37 cellular contexts compared by ENCODE assay signal in the genomic region with DNA sequence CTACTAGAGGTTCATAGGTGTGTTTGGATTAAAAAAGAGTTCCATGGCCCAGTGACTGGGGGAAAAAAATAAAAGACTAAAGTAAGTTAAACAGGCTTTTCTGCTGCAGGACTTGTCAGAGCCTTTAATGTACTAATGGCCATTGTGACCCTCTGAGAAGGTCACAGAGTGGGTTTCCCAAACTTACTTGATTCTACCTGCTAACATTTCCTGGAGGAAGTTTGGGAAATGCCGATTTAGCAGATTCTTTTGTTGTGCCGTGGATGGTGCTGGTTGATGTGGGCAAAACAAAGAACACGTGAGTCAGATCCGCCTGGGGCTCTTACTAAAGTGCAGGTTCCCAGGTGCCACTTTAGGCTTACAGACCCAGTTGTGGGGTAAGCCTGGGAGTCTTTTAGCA. TPM values are rescaled to one million over a fixed set of nuclear protein-coding genes. Genes with fewer than 3 reads are reported as not detected.
"Had no signal": no experiment of that assay in that cellular context is flagged by ENCODE, and none has a peak within 500 bp of the region (broad histone marks: within the 10 kb centered on the region; RNA-seq: fewer than 3 reads in every experiment).

No MANE protein-coding gene starts in this region.

- ATAC-seq: foreskin keratinocyte; gastroesophageal sphincter; heart left ventricle; left cardiac atrium; left lung; mucosa of descending colon; natural killer cell treated with Interleukin-12 subunit alpha and Interleukin-12 subunit beta and Interleukin-15 and Interleukin-18, amount 100 ng/mL, for 72 hours; stimulated activated effector memory CD8-positive, alpha-beta T cell treated with anti-CD3 and anti-CD28 coated beads, Interleukin-12 subunit alpha, Interleukin-12 subunit beta, amount 100 ng/mL, for 72 hours; stimulated activated naive CD8-positive, alpha-beta T cell treated with anti-CD3 and anti-CD28 coated beads, Interleukin-15, Interleukin-2, amounts not matched to agents 100 U/mL and 50 U/mL, for 24 hours had no signal

- H3K36me3 ChIP-seq: left lung, neutrophil, prostate gland, right atrium auricular region, tibial artery, upper lobe of left lung had no signal

- H3K4me1 ChIP-seq: esophagus muscularis mucosa, foreskin keratinocyte, gastroesophageal sphincter, heart left ventricle, left lung, prostate gland, right atrium auricular region, sigmoid colon, testis, tibial artery, upper lobe of left lung had no signal

- H3K27me3 ChIP-seq: dorsolateral prefrontal cortex, esophagus muscularis mucosa, gastroesophageal sphincter, heart left ventricle, hepatocyte, neutrophil, right atrium auricular region, sigmoid colon, testis, upper lobe of left lung had no signal

- FAIRE-seq: urothelium cell line had no signal

- H3K79me2 ChIP-seq: hepatocyte, parathyroid adenoma had no signal

- H3K4me3 ChIP-seq: dorsolateral prefrontal cortex, esophagus muscularis mucosa, gastroesophageal sphincter, heart left ventricle, hepatocyte, left lung, mucosa of descending colon, prostate gland, right atrium auricular region, sigmoid colon, testis, tibial artery, upper lobe of left lung had no signal

- H3K9ac ChIP-seq: parathyroid adenoma had no signal

- DNase-seq: cortex of kidney; dorsolateral prefrontal cortex; effector CD4-positive, alpha-beta T cell; foreskin keratinocyte; left cardiac atrium; left lung; mesenchymal stem cell; mucosa of descending colon; naive B cell; sigmoid colon; stimulated activated CD4-positive, alpha-beta T cell treated with anti-CD3 and anti-CD28 coated beads, Interleukin-2, amount 100 ng/mL, for 24 hours; stimulated activated CD4-positive, alpha-beta T cell treated with anti-CD3 and anti-CD28 coated beads, Interleukin-4, amount 100 ng/mL, for 24 hours; stimulated activated naive CD8-positive, alpha-beta T cell treated with anti-CD3 and anti-CD28 coated beads, Interleukin-15, Interleukin-2, amounts not matched to agents 100 U/mL and 50 U/mL, for 24 hours; substantia nigra; testis; tibial artery; upper lobe of left lung had no signal

- H3K4me1 Mint-ChIP-seq: mesothelial cell of epicardium; naive B cell; neural crest cell; stimulated activated effector memory CD8-positive, alpha-beta T cell treated with anti-CD3 and anti-CD28 coated beads, Interleukin-12 subunit alpha, Interleukin-12 subunit beta, amount 100 ng/mL, for 72 hours had no signal

- H3K4me2 ChIP-seq: hepatocyte had no signal

- H2AFZ ChIP-seq: hepatocyte, parathyroid adenoma had no signal

- H3K9me3 ChIP-seq: esophagus muscularis mucosa, gastroesophageal sphincter, heart left ventricle, left lung, mucosa of descending colon, neutrophil, prostate gland, right atrium auricular region, sigmoid colon, testis, tibial artery, upper lobe of left lung had no signal

- H3K9me3 Mint-ChIP-seq: mesothelial cell of epicardium; naive B cell; natural killer cell treated with Interleukin-12 subunit alpha and Interleukin-12 subunit beta and Interleukin-15 and Interleukin-18, amount 100 ng/mL, for 72 hours; neural crest cell; stimulated activated effector memory CD8-positive, alpha-beta T cell treated with anti-CD3 and anti-CD28 coated beads, Interleukin-12 subunit alpha, Interleukin-12 subunit beta, amount 100 ng/mL, for 72 hours had no signal

- H3K36me3 Mint-ChIP-seq: mesothelial cell of epicardium; naive B cell; natural killer cell treated with Interleukin-12 subunit alpha and Interleukin-12 subunit beta and Interleukin-15 and Interleukin-18, amount 100 ng/mL, for 72 hours; stimulated activated effector memory CD8-positive, alpha-beta T cell treated with anti-CD3 and anti-CD28 coated beads, Interleukin-12 subunit alpha, Interleukin-12 subunit beta, amount 100 ng/mL, for 72 hours had no signal

- H3K4me3 Mint-ChIP-seq: mesothelial cell of epicardium; naive B cell; natural killer cell treated with Interleukin-12 subunit alpha and Interleukin-12 subunit beta and Interleukin-15 and Interleukin-18, amount 100 ng/mL, for 72 hours; neural crest cell; stimulated activated effector memory CD8-positive, alpha-beta T cell treated with anti-CD3 and anti-CD28 coated beads, Interleukin-12 subunit alpha, Interleukin-12 subunit beta, amount 100 ng/mL, for 72 hours had no signal

- H3K27ac Mint-ChIP-seq: mesothelial cell of epicardium; natural killer cell treated with Interleukin-12 subunit alpha and Interleukin-12 subunit beta and Interleukin-15 and Interleukin-18, amount 100 ng/mL, for 72 hours; stimulated activated effector memory CD8-positive, alpha-beta T cell treated with anti-CD3 and anti-CD28 coated beads, Interleukin-12 subunit alpha, Interleukin-12 subunit beta, amount 100 ng/mL, for 72 hours had no signal

- H3K27ac ChIP-seq: epithelial cell of prostate, esophagus muscularis mucosa, foreskin keratinocyte, gastroesophageal sphincter, heart left ventricle, hepatocyte, left lung, neutrophil, parathyroid adenoma, prostate gland, right atrium auricular region, sigmoid colon, testis, tibial artery, upper lobe of left lung had no signal

RNA-seq across cellular contexts. Expression of gene STH, which starts 13.6 kb away (rescaled TPM):
- total RNA-seq: esophagus muscularis mucosa; fibroblast of lung; foreskin keratinocyte; gastroesophageal sphincter; hepatocyte; kidney epithelial cell; left cardiac atrium; left lung; lower leg skin; lung microvascular endothelial cell; mesothelial cell of epicardium; mucosa of descending colon; natural killer cell treated with Interleukin-12 subunit alpha and Interleukin-12 subunit beta and Interleukin-15 and Interleukin-18, amount 100 ng/mL, for 72 hours; neural crest cell; omental fat pad; prostate gland; right atrium auricular region; sigmoid colon; skeletal muscle tissue; upper lobe of left lung had no signal
- polyA plus RNA-seq: fibroblast of lung, foreskin keratinocyte, hepatocyte, sigmoid colon had no signal
